Comparison of ENCODE assay signal across 13 cellular contexts in the genomic region with DNA sequence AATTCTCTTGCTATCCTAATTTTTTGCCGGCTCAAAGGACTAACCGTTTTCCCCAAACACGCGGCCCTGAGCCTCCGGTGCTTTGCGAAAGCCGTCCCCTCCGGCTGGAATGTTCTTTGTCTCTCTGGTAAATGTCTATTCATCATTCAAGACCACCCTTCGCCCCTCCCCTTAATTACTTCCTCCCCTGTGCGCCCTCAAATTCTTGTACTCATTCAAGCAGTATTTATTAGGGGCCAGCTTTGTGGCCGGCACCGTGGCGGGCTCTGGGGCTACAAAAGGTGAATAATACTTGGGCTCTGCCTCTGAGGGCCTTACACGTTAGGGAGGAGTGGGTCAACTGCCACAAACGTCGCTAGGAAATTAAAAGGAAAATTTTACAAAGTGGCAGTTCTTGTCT. TPM values are rescaled to one million over a fixed set of nuclear protein-coding genes. Genes with fewer than 3 reads are reported as not detected.
A peak's percentile ranks its signal among the peaks of the same experiment; 100 is the strongest.
DNase-seq lines count a peak whose midpoint lies in the region; ATAC-seq and TF ChIP-seq lines count a peak whose summit lies in the region.
"Had no signal": no experiment of that assay in that cellular context is flagged by ENCODE, and none has a peak within 500 bp of the region (broad histone marks: within the 10 kb centered on the region; RNA-seq: fewer than 3 reads in every experiment).

No MANE protein-coding gene starts in this region.

- no peak overlapping the region for H3K27ac ChIP-seq in esophagus muscularis mucosa (replicated peaks in 1 of 4)
- H3K27ac ChIP-seq: HL-60 had no signal

- no peak overlapping the region for H2AFZ ChIP-seq in neuron (ENCODE audit: low read depth, low read length)

- no peak for TF ChIP-seq EP300 in esophagus muscularis mucosa (IDR thresholded peaks at IDR 0.05)

- H3K9me3 ChIP-seq in esophagus muscularis mucosa = no peaks in the 10 kb centered on the region
- H3K9me3 ChIP-seq in neuron (ENCODE audit: low read length) = no peaks in the 10 kb centered on the region
- H3K9me3 ChIP-seq: adrenal gland had no signal

- H3K27me3 ChIP-seq in esophagus muscularis mucosa (peaks cover 0 to 75% (median 20%) of the 10 kb centered on the region in 4 donors), neuron (ENCODE audit: insufficient read depth, low read length) (no peaks in the 10 kb centered on the region)
- H3K27me3 ChIP-seq: adrenal gland had no signal

- no peak for TF ChIP-seq CTCF in esophagus muscularis mucosa (IDR thresholded peaks at IDR 0.05)

- no peak for ATAC-seq in HG03095 (IDR thresholded peaks at IDR 0.05; ENCODE audit: unreplicated experiment)

- intact Hi-C loops in esophagus muscularis mucosa (cut with DNase I) = no loop called here

- H3K4me1 ChIP-seq in esophagus muscularis mucosa (peaks cover 24 to 45% (median 42%) of the 10 kb centered on the region in 4 donors), neuron (ENCODE audit: insufficient read depth, low read length) (peaks cover 13% of the 10 kb centered on the region)

- no peak for TF ChIP-seq POLR2A in esophagus muscularis mucosa (IDR thresholded peaks at IDR 0.05; ENCODE audit: low read depth)

- DNase-seq in DMS79 (lab: John Stamatoyannopoulos, UW) = peak; percentile 39
- DNase-seq in NCI-H446 (lab: John Stamatoyannopoulos, UW) = peak; percentile 5 to 56
- no peak for DNase-seq in esophagus muscularis mucosa (ENCODE audit: extremely low spot score)
- no peak for DNase-seq in dedifferentiated amniotic fluid mesenchymal stem cell (ENCODE audit: extremely low spot score)
- DNase-seq in activated CD4-positive, alpha-beta T cell treated with anti-CD3 and anti-CD28 coated beads, Interleukin-2, amount 50 U/mL, for 1 hour = no peak
- DNase-seq in T-helper 1 cell = no peak
- DNase-seq: activated CD8-positive, alpha-beta memory T cell treated with anti-CD3 and anti-CD28 coated beads, Interleukin-2, amount 10 ng/mL, durations not matched to agents 7 days and 5 days; NCI-H1048; small intestine had no signal

- WGBS in esophagus muscularis mucosa = 62% methylated on average over 16 of the region's 16 CpGs

- H3K4me3 ChIP-seq in esophagus muscularis mucosa (peak overlapping the region; percentile 37 to 53 (median 45)), neuron (ENCODE audit: low read length) (peak overlapping the region; percentile 26)

- no peaks in the 10 kb centered on the region for H3K36me3 ChIP-seq in esophagus muscularis mucosa
- no peaks in the 10 kb centered on the region for H3K36me3 ChIP-seq in neuron (ENCODE audit: insufficient read depth, low read length)
- H3K36me3 ChIP-seq: adrenal gland had no signal

RNA-seq across cellular contexts. Expression of a gene that starts 1.6 kb away (rescaled TPM):
- 1 to 10 TPM; 2.6 to 4.6 (median 3.1) TPM for total RNA-seq in esophagus muscularis mucosa

RNA-seq across cellular contexts. Expression of a gene that starts 49.5 kb away (rescaled TPM):
- total RNA-seq in esophagus muscularis mucosa = 1 to 10 TPM in 3 of 4 donors, under 1 TPM in 1; 0.83 to 5.9 (median 2.8) TPM

Comparison
In these comparisons a context has a peak if more than half of its experiments do, and no peak if none do; other contexts are left out.
1. DNase-seq: peak in DMS79 (single experiment) and NCI-H446 (2 of 2); none in esophagus muscularis mucosa (single experiment), dedifferentiated amniotic fluid mesenchymal stem cell (single experiment), activated CD4-positive, alpha-beta T cell treated with anti-CD3 and anti-CD28 coated beads, Interleukin-2, amount 50 U/mL, for 1 hour (single experiment) and T-helper 1 cell (0 of 5).